ENCODE assay signal across 30 cellular contexts in genomic region chr10:107803541-107803940, GRCh38.
"Had no signal": no experiment of that assay in that cellular context is flagged by ENCODE, and none has a peak within 500 bp of the region (broad histone marks: within the 10 kb centered on the region; RNA-seq: fewer than 3 reads in every experiment).

No MANE protein-coding gene starts in this region.

- H3K9me3 Mint-ChIP-seq: brain had no signal

- H3K4me3 Mint-ChIP-seq: activated B cell treated with CpG ODN at 0.5 μM for 24 hours; activated CD8-positive, alpha-beta T cell treated with anti-CD3 and anti-CD28 coated beads for 36 hours; activated naive CD4-positive, alpha-beta T cell treated with anti-CD3 and anti-CD28 coated beads, Interleukin-2, amount 10 ng/mL, durations not matched to agents 7 days and 5 days; activated naive CD8-positive, alpha-beta T cell treated with anti-CD3 and anti-CD28 coated beads, Interleukin-2, amount 10 ng/mL, durations not matched to agents 7 days and 5 days; activated T-cell treated with anti-CD3 and anti-CD28 coated beads, Interleukin-2, amount 50 U/mL, for 72 hours; brain; T-helper 17 cell; T-helper 2 cell treated with Interferon-gamma antibody and Interleukin-4, amounts not matched to agents 5 μg/mL and 100 μg/mL, for 36 hours had no signal

- H3K4me1 Mint-ChIP-seq: activated B cell treated with CpG ODN at 0.5 μM for 24 hours; activated naive CD4-positive, alpha-beta T cell treated with anti-CD3 and anti-CD28 coated beads, Interleukin-2, amount 10 ng/mL, durations not matched to agents 7 days and 5 days; activated naive CD8-positive, alpha-beta T cell treated with anti-CD3 and anti-CD28 coated beads, Interleukin-2, amount 10 ng/mL, durations not matched to agents 7 days and 5 days; T-helper 17 cell had no signal

- H3K4me1 ChIP-seq: ascending aorta, breast epithelium, colonic mucosa, esophagus squamous epithelium, gastroesophageal sphincter had no signal

- H3K27ac ChIP-seq: ascending aorta, breast epithelium, cardiac muscle cell, colonic mucosa, epithelial cell of prostate, esophagus squamous epithelium, gastroesophageal sphincter, WERI-Rb-1 had no signal

- ATAC-seq: activated CD4-positive, CD25-positive, alpha-beta regulatory T cell treated with anti-CD3 and anti-CD28 coated beads, Interleukin-2, amount 50 U/mL, for 24 hours; activated CD8-positive, alpha-beta T cell treated with anti-CD3 and anti-CD28 coated beads for 36 hours; activated naive CD4-positive, alpha-beta T cell treated with anti-CD3 and anti-CD28 coated beads, Interleukin-2, amount 50 U/mL, for 72 hours; activated T-cell treated with anti-CD3 and anti-CD28 coated beads, Interleukin-2, amount 50 U/mL, for 72 hours; gastroesophageal sphincter; T-helper 17 cell had no signal

- H3K27me3 Mint-ChIP-seq: activated B cell treated with CpG ODN at 0.5 μM for 24 hours; activated CD8-positive, alpha-beta T cell treated with anti-CD3 and anti-CD28 coated beads for 36 hours; activated naive CD4-positive, alpha-beta T cell treated with anti-CD3 and anti-CD28 coated beads, Interleukin-2, amount 10 ng/mL, durations not matched to agents 7 days and 5 days; activated naive CD8-positive, alpha-beta T cell treated with anti-CD3 and anti-CD28 coated beads, Interleukin-2, amount 10 ng/mL, durations not matched to agents 7 days and 5 days; T-helper 17 cell had no signal

- H3K36me3 ChIP-seq: ascending aorta, breast epithelium, cardiac muscle cell, colonic mucosa, esophagus squamous epithelium, gastroesophageal sphincter, WERI-Rb-1 had no signal

- H3K27me3 ChIP-seq: ascending aorta, breast epithelium, cardiac muscle cell, colonic mucosa, esophagus squamous epithelium, gastroesophageal sphincter had no signal

- H3K36me3 Mint-ChIP-seq: activated naive CD4-positive, alpha-beta T cell treated with anti-CD3 and anti-CD28 coated beads, Interleukin-2, amount 10 ng/mL, durations not matched to agents 7 days and 5 days; activated naive CD4-positive, alpha-beta T cell treated with anti-CD3 and anti-CD28 coated beads, Interleukin-2, amount 50 U/mL, for 72 hours; activated naive CD8-positive, alpha-beta T cell treated with anti-CD3 and anti-CD28 coated beads, Interleukin-2, amount 10 ng/mL, durations not matched to agents 7 days and 5 days; brain had no signal

- H3K4me3 ChIP-seq: ascending aorta, breast epithelium, cardiac muscle cell, colonic mucosa, esophagus squamous epithelium, gastroesophageal sphincter had no signal

- H3K27ac Mint-ChIP-seq: activated B cell treated with CpG ODN at 0.5 μM for 24 hours; activated CD8-positive, alpha-beta T cell treated with anti-CD3 and anti-CD28 coated beads for 36 hours; activated naive CD4-positive, alpha-beta T cell treated with anti-CD3 and anti-CD28 coated beads, Interleukin-2, amount 10 ng/mL, durations not matched to agents 7 days and 5 days; activated naive CD4-positive, alpha-beta T cell treated with anti-CD3 and anti-CD28 coated beads, Interleukin-2, amount 50 U/mL, for 72 hours; activated naive CD8-positive, alpha-beta T cell treated with anti-CD3 and anti-CD28 coated beads, Interleukin-2, amount 10 ng/mL, durations not matched to agents 7 days and 5 days; activated T-cell treated with anti-CD3 and anti-CD28 coated beads, Interleukin-2, amount 50 U/mL, for 72 hours; brain; T-helper 17 cell; T-helper 2 cell treated with Interferon-gamma antibody and Interleukin-4, amounts not matched to agents 5 μg/mL and 100 μg/mL, for 36 hours had no signal

- DNase-seq: activated B cell treated with CpG ODN at 0.5 μM for 24 hours; activated CD4-positive, alpha-beta T cell treated with anti-CD3 and anti-CD28 coated beads for 48 hours; activated CD4-positive, alpha-beta T cell treated with anti-CD3 and anti-CD28 coated beads, Interleukin-2, amount 50 U/mL, for 1 hour; activated CD4-positive, alpha-beta T cell treated with anti-CD3 and anti-CD28 coated beads, Interleukin-2, amount 50 U/mL, for 48 hours; activated CD8-positive, alpha-beta memory T cell treated with anti-CD3 and anti-CD28 coated beads for 24 hours; activated CD8-positive, alpha-beta T cell treated with anti-CD3 and anti-CD28 coated beads for 36 hours; activated gamma-delta T cell; activated naive CD4-positive, alpha-beta T cell; activated naive CD4-positive, alpha-beta T cell treated with anti-CD3 and anti-CD28 coated beads, Interleukin-2, amount 10 ng/mL, durations not matched to agents 7 days and 5 days; activated naive CD8-positive, alpha-beta T cell treated with anti-CD3 and anti-CD28 coated beads, Interleukin-2, amount 10 ng/mL, durations not matched to agents 7 days and 5 days; activated T-cell treated with anti-CD3 and anti-CD28 coated beads, Interleukin-2, amount 50 U/mL, for 72 hours; central memory CD4-positive, alpha-beta T cell; cerebellar nuclear complex; colonic mucosa; effector CD8-positive, alpha-beta T cell; esophagus squamous epithelium; foreskin melanocyte; T-helper 1 cell; T-helper 17 cell; T1000; WERI-Rb-1 had no signal
